8 cellular contexts compared by ENCODE assay signal in the genomic region with DNA sequence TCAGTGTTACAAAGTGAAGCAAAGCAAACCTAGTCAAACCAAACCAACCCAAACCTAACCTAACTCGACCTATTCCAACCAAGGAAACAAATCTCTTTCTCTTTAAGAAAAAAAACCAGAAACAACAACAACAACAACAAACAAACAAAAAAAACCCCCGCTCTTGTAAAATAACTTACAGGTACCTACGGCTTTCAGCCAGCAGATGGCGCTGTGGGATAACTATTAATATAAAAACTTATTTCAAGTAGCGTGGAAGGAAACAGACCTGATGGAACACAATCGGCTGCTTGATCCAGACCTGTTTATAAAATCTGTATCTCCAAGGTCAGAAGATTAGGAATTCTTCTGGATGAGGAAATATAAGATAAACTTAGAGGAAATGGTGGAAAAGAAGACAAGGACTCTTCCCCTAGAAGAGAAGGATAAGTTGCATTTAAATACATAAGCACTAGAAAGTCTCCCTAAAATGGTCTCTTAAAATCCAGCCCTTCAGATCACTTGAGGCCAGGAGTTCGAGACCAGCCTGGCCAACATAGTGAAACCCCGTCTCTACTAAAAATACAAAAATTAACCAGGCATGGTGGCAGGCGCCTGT. TPM values are rescaled to one million over a fixed set of nuclear protein-coding genes. Genes with fewer than 3 reads are reported as not detected.
DNase-seq lines count a peak whose midpoint lies in the region; ATAC-seq and TF ChIP-seq lines count a peak whose summit lies in the region.

No MANE protein-coding gene starts in this region.

- H3K4me1 Mint-ChIP-seq in CD4-positive, alpha-beta T cell (ENCODE audit: low read depth): no peaks in the 10 kb centered on the region

- POLR2A ChIA-PET in CD4-positive, alpha-beta T cell (lab: Charles Lee): no interaction called here
- POLR2A ChIA-PET in PC-9 (lab: Charles Lee; ENCODE audit: unreplicated experiment): no interaction called here

- H3K4me3 ChIP-seq in PC-9 (no peak overlapping the region), neutrophil (ENCODE audit: low read depth in 1 of 2, low read length in 1 of 2) (no peak overlapping the region), thoracic aorta (no peak overlapping the region)

- H3K4me1 ChIP-seq in PC-9 (replicated peaks; ENCODE audit: insufficient read depth) (no peaks in the 10 kb centered on the region), neutrophil (ENCODE audit: control insufficient read depth in 1 of 2, insufficient read depth in 1 of 2, low read depth in 1 of 2, low read length in 1 of 2) (no peaks in the 10 kb centered on the region), thoracic aorta (ENCODE audit: control insufficient read depth in 1 of 2, low read depth in 2 of 2) (no peaks in the 10 kb centered on the region)

- H3K36me3 Mint-ChIP-seq in CD4-positive, alpha-beta T cell (ENCODE audit: low read depth): no peaks in the 10 kb centered on the region

- H3K9me3 Mint-ChIP-seq in CD4-positive, alpha-beta T cell: no peaks in the 10 kb centered on the region

- H3K27ac Mint-ChIP-seq in CD4-positive, alpha-beta T cell: no peak overlapping the region

- peak; percentile 62 for TF ChIP-seq CTCF in CD4-positive, alpha-beta T cell (IDR thresholded peaks at IDR 0.05)
- peak; percentile 85 for TF ChIP-seq CTCF in PC-9 (conservative IDR thresholded peaks at IDR 0.05)
- peak; percentile 61 for TF ChIP-seq CTCF in neutrophil (IDR thresholded peaks at IDR 0.05)
- peak; percentile 67 for TF ChIP-seq CTCF in thoracic aorta (IDR thresholded peaks at IDR 0.05)

- no peaks in the 10 kb centered on the region for H3K9me2 ChIP-seq in PC-9 (ENCODE audit: insufficient read depth)

- H3K36me3 ChIP-seq in PC-9 (ENCODE audit: low read depth) (no peaks in the 10 kb centered on the region), neutrophil (no peaks in the 10 kb centered on the region), thoracic aorta (no peaks in the 10 kb centered on the region)

- no peak overlapping the region for H3K4me2 ChIP-seq in PC-9

- H3K79me2 ChIP-seq in PC-9 (ENCODE audit: low read depth): no peaks in the 10 kb centered on the region

- no peak overlapping the region for H2AFZ ChIP-seq in PC-9

- no peaks in the 10 kb centered on the region for H3K9me3 ChIP-seq in CD4-positive, alpha-beta T cell (ENCODE audit: control insufficient read depth, low read length)
- H3K9me3 ChIP-seq in PC-9 (ENCODE audit: insufficient read depth, low read depth): no peaks in the 10 kb centered on the region
- no peaks in the 10 kb centered on the region for H3K9me3 ChIP-seq in neutrophil
- H3K9me3 ChIP-seq in thoracic aorta: no peaks in the 10 kb centered on the region

- no TSS peak for BruUV-seq in PC-9 (replicated peaks; lab: Mats Ljungman, UMichigan)

- no peaks in the 10 kb centered on the region for H3K27me3 Mint-ChIP-seq in CD4-positive, alpha-beta T cell

- no peaks in the 10 kb centered on the region for H4K20me1 ChIP-seq in PC-9 (ENCODE audit: insufficient read depth)

- no peak overlapping the region for H3K4me3 Mint-ChIP-seq in CD4-positive, alpha-beta T cell

- ATAC-seq in CD4-positive, alpha-beta T cell (ENCODE audit: poor library complexity): no peak
- no peak for ATAC-seq in thoracic aorta (ENCODE audit: insufficient number of reproducible peaks, low FRiP score, low read depth)
- no peak for ATAC-seq in HG03280 (IDR thresholded peaks at IDR 0.05; ENCODE audit: unreplicated experiment)

- intact Hi-C loops in CD4-positive, alpha-beta T cell (cut with DNase I, micrococcal nuclease): loop anchor here (1.0 to 10.0 kb wide), 4 partner anchors 496 to 943 kb away; no protein-coding TSS in a partner anchor
- intact Hi-C loops in PC-9 (cut with micrococcal nuclease; ENCODE audit: unreplicated experiment): loop anchor here (1.0 to 10.0 kb wide), 5 partner anchors 496 to 943 kb away; no protein-coding TSS in a partner anchor

- DNase-seq in CD4-positive, alpha-beta T cell: peak; percentile 44 to 74 (median 54)
- DNase-seq in HS-27A (ENCODE audit: low read depth) (peak; percentile 8), PC-9 (peak; percentile 35 to 38), fibroblast of peridontal ligament (ENCODE audit: extremely low read depth) (peak; percentile 76), thoracic aorta (ENCODE audit: low spot score) (peak; percentile 3)
- peak; percentile 62 to 67 for DNase-seq in activated T-cell treated with anti-CD3 and anti-CD28 coated beads, Interleukin-2, amount 50 U/mL, for 48 hours

- H3F3A ChIP-seq in PC-9 (ENCODE audit: insufficient read depth, low read depth): no peaks in the 10 kb centered on the region

- no peaks in the 10 kb centered on the region for H3K27me3 ChIP-seq in CD4-positive, alpha-beta T cell (ENCODE audit: control insufficient read depth, insufficient read depth, low read length)
- H3K27me3 ChIP-seq in PC-9 (ENCODE audit: insufficient read depth, low read depth) (no peaks in the 10 kb centered on the region), neutrophil (no peaks in the 10 kb centered on the region), thoracic aorta (replicated peaks; ENCODE audit: insufficient read depth) (no peaks in the 10 kb centered on the region)

- CTCF ChIA-PET in CD4-positive, alpha-beta T cell (lab: Charles Lee): interaction anchor here (1.7 kb wide), 1 partner anchor 943 kb away, joined by 5 read pairs; no protein-coding TSS in a partner anchor
- CTCF ChIA-PET in PC-9 (lab: Charles Lee): no interaction called here

- H3K27ac ChIP-seq in CD4-positive, alpha-beta T cell (ENCODE audit: low read depth, low read length): no peak overlapping the region
- H3K27ac ChIP-seq in PC-9 (no peak overlapping the region), neutrophil (no peak overlapping the region), thoracic aorta (no peak overlapping the region)

RNA-seq across cellular contexts. Expression of a gene that starts 34.4 kb away (rescaled TPM):
- total RNA-seq in CD4-positive, alpha-beta T cell: 1 to 10 TPM; 2.2 to 2.4 TPM
- total RNA-seq in PC-9 (2021) (4.2 and 5.0 TPM in 2 replicates), thoracic aorta (10 to 100 TPM; 13.5 to 17.2 TPM)

RNA-seq across cellular contexts. Expression of a gene that starts 36.6 kb away (rescaled TPM):
- total RNA-seq in CD4-positive, alpha-beta T cell: under 1 TPM; 0.30 to 0.73 TPM
- 0.53 and 0.92 TPM in 2 replicates for total RNA-seq in PC-9 (2021)
- total RNA-seq in thoracic aorta: 1 to 10 TPM in 1 of 2 donors, under 1 TPM in 1; 0.81 to 2.0 TPM

Comparison
In these comparisons a context has a peak if more than half of its experiments do, and no peak if none do; other contexts are left out.
1. DNase-seq: peak in every context shown above with its lines; median percentile 76 in fibroblast of peridontal ligament; 64 in activated T-cell treated with anti-CD3 and anti-CD28 coated beads, Interleukin-2, amount 50 U/mL, for 48 hours; 54 in CD4-positive, alpha-beta T cell; 36 in PC-9; 8 in HS-27A; 3 in thoracic aorta.